In the genomic region with DNA sequence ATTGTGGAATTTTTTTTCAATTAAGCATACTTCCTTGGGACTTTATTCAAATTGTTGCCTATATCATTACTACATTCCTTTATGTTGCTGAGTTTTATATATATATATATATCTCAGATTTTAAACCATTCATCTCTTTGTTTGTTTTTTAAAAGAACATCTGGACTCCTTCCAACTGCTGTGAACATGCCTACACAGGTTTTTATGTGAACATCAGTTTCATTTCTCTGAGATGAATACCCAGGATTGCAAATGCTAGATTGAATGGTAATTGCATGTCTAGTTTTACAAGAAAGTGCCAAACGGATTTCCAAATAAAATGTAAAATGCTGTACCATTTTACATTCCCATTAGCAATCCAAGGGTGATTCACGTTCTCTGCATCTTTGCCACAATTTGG, we compare ENCODE assay signal across 24 cellular contexts.
"Had no signal": no experiment of that assay in that cellular context is flagged by ENCODE, and none has a peak within 500 bp of the region (broad histone marks: within the 10 kb centered on the region; RNA-seq: fewer than 3 reads in every experiment).

No MANE protein-coding gene starts in this region.

- ATAC-seq: activated CD4-positive, CD25-positive, alpha-beta regulatory T cell treated with anti-CD3 and anti-CD28 coated beads, Interleukin-2, amount 50 U/mL, for 24 hours; gastrocnemius medialis; right lobe of liver; stimulated activated naive CD8-positive, alpha-beta T cell treated with anti-CD3 and anti-CD28 coated beads, Interleukin-15, Interleukin-2, amounts not matched to agents 100 U/mL and 50 U/mL, for 24 hours had no signal

- DNase-seq: activated CD4-positive, alpha-beta T cell treated with anti-CD3 and anti-CD28 coated beads for 48 hours; activated CD4-positive, alpha-beta T cell treated with anti-CD3 and anti-CD28 coated beads, Interleukin-2, amount 50 U/mL, for 48 hours; activated CD8-positive, alpha-beta memory T cell treated with anti-CD3 and anti-CD28 coated beads for 24 hours; activated effector memory CD4-positive, alpha-beta T cell treated with Interleukin-2 at 50 U/mL for 16 hours; activated naive CD4-positive, alpha-beta T cell treated with Interleukin-2 at 50 U/mL for 16 hours; anterior cingulate cortex; dermis blood vessel endothelial cell; effector CD4-positive, alpha-beta T cell; gastrocnemius medialis; islet precursor cell; left ventricle myocardium inferior; naive B cell; ovary; right lobe of liver; stimulated activated CD4-positive, alpha-beta T cell treated with anti-CD3 and anti-CD28 coated beads, Interleukin-2, amount 100 ng/mL, for 48 hours; stimulated activated naive CD8-positive, alpha-beta T cell treated with anti-CD3 and anti-CD28 coated beads, Interleukin-15, Interleukin-2, amounts not matched to agents 100 U/mL and 50 U/mL, for 24 hours; T-helper 9 cell; testis; trophoblast cell; uterus had no signal

- H3K27me3 Mint-ChIP-seq: activated naive CD8-positive, alpha-beta T cell; naive B cell; progenitor cell of endocrine pancreas had no signal

- H3K36me3 Mint-ChIP-seq: activated naive CD8-positive, alpha-beta T cell; mesothelial cell of epicardium; naive B cell had no signal

- H3K4me1 Mint-ChIP-seq: mesothelial cell of epicardium, naive B cell had no signal

- H3K4me3 Mint-ChIP-seq: activated naive CD8-positive, alpha-beta T cell; mesothelial cell of epicardium; naive B cell had no signal

- H3K27ac Mint-ChIP-seq: activated naive CD8-positive, alpha-beta T cell; mesothelial cell of epicardium; naive B cell; progenitor cell of endocrine pancreas had no signal

- H3K9me3 Mint-ChIP-seq: mesothelial cell of epicardium had no signal
